8 cellular contexts compared by ENCODE assay signal in the genomic region with DNA sequence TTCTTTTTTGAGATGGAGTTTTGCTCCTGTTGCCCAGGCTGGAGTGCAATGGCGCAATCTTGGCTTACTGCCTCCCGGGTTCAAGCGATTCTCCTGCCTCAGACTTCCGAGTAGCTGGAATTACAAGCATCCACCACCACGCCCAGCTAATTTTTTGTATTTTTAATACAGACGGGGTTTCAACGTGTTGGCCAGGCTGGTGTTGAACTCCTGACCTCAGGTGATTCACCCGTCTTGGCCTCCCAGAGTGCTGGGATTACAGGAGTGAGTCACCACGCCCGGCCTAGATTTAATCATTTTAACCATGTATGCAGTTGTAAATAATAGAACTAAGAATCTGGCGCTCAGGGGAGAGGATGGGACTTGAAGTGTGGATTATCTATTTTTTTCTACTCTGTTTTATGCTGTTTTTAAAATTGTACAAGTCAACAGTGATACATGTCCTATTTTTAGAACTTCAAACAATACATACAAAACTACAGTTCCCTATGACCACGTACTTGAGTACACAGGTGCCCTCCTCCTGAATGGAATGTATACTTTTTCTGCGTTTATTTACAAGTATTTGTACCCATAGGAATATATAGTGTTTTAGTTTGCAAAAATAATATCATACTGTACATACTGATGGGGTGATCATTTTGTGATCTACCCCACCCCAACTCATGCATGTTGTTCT. TPM values are rescaled to one million over a fixed set of nuclear protein-coding genes. Genes with fewer than 3 reads are reported as not detected.
DNase-seq lines count a peak whose midpoint lies in the region; ATAC-seq, FAIRE-seq and TF ChIP-seq lines count a peak whose summit lies in the region.

No MANE protein-coding gene starts in this region.

- peaks cover 16% of the 10 kb centered on the region for H4K20me1 ChIP-seq in K562 (replicated peaks; ENCODE audit: control insufficient read depth, insufficient read depth, low read length)

- H3K27ac ChIP-seq in K562 (ENCODE audit: extremely low read depth, low read depth, low read length) (no peak overlapping the region), testis (peak overlapping the region in 1 of 2 donors; percentile 27)

- FAIRE-seq in K562 (lab: Jason Lieb, UNC) (peak; percentile 48), frontal cortex (lab: Jason Lieb, UNC) (no peak)

- H3K79me2 ChIP-seq in K562 (ENCODE audit: control insufficient read depth, insufficient read depth, low read length) = peaks cover 78% of the 10 kb centered on the region

- no peak overlapping the region for H3K4me2 ChIP-seq in K562 (ENCODE audit: insufficient read depth, low read length)

- 18% methylated on average over 13 of the region's 13 CpGs for WGBS in K562 (ENCODE audit: insufficient coverage, low coverage, missing lambda C conversion rate)
- 60 to 66% methylated on average over 13 of the region's 13 CpGs for WGBS in testis, 2 donors

- no peak overlapping the region for H2AFZ ChIP-seq in K562 (ENCODE audit: low read depth, low read length)

- H3K36me3 ChIP-seq in K562 (ENCODE audit: control insufficient read depth, insufficient read depth, low read length) (peaks cover 42% of the 10 kb centered on the region), testis (ENCODE audit: low read depth, missing control alignments) (no peaks in the 10 kb centered on the region)

- H3K9me3 ChIP-seq in K562 (replicated peaks; ENCODE audit: control insufficient read depth, insufficient read depth, low read depth, low read length) = no peaks in the 10 kb centered on the region
- no peaks in the 10 kb centered on the region for H3K9me3 ChIP-seq in testis

- H3K4me1 ChIP-seq in K562 (replicated peaks in 1 of 2; ENCODE audit: control insufficient read depth in 2 of 2, insufficient read depth in 2 of 2, low read length in 2 of 2) (peaks cover 5 to 10% of the 10 kb centered on the region in 2 experiments; a peak in 3 of 5 replicates), testis (peaks cover 25% of the 10 kb centered on the region)

- ATAC-seq in K562 = peak; percentile 79

- intact Hi-C loops in K562 (cut with micrococcal nuclease) = no loop called here
- intact Hi-C loops in testis (cut with DNase I; ENCODE audit: low total_unique reads) = no loop called here

- H3K27me3 ChIP-seq in K562 (ENCODE audit: control insufficient read depth in 2 of 2, insufficient read depth in 2 of 2, low read length in 2 of 2) = no peaks in the 10 kb centered on the region
- no peaks in the 10 kb centered on the region for H3K27me3 ChIP-seq in testis

- TF ChIP-seq CTCF in K562 (IDR thresholded peaks at IDR 0.05 in 2 of 3, conservative IDR thresholded peaks at IDR 0.05 in 1 of 3; ENCODE audit: insufficient read depth in 2 of 3, low read depth in 1 of 3, low read length in 3 of 3) (no peak), testis (IDR thresholded peaks at IDR 0.05) (no peak)

- BruUV-seq in K562 (replicated peaks; lab: Mats Ljungman, UMichigan) = no TSS peak

- POLR2A ChIA-PET in K562 (lab: Yijun Ruan, JAX) = interaction anchor here (0.7 to 1.2 kb wide), 3 partner anchors 10 to 14 kb away, joined by 3 read pairs; no protein-coding TSS in a partner anchor

- DNase-seq in COLO829 (ENCODE audit: low spot score) = peak; percentile 35
- DNase-seq in NCI-H2227 (lab: John Stamatoyannopoulos, UW; ENCODE audit: unreplicated experiment) = peak; percentile 37
- peak in 3 of 4 experiments; percentile 17 to 74 (median 35) for DNase-seq in K562 (ENCODE audit: extremely low read depth in 1 of 4, low spot score in 3 of 4)
- DNase-seq in non-pigmented ciliary epithelial cell (ENCODE audit: low read depth) = peak; percentile 65
- DNase-seq in NCI-H2029 (lab: John Stamatoyannopoulos, UW) = no peak
- DNase-seq in SIG-M5 (lab: John Stamatoyannopoulos, UW) = no peak
- no peak for DNase-seq in frontal cortex (ENCODE audit: low spot score in 2 of 2)
- no peak for DNase-seq in testis

- H3K9me1 ChIP-seq in K562 (ENCODE audit: control insufficient read depth, insufficient read depth, low read length) = no peaks in the 10 kb centered on the region

- H3K4me3 ChIP-seq in K562 (no peak overlapping the region), testis (no peak overlapping the region)

- CTCF ChIA-PET in K562 (lab: Yijun Ruan, JAX; ENCODE audit: low intra/inter-chr PET ratio) = interaction anchor here (1.0 kb wide), 1 partner anchor 78 kb away, joined by 4 read pairs; no protein-coding TSS in a partner anchor

- TF ChIP-seq POLR2A in K562 (conservative IDR thresholded peaks at IDR 0.05) = no peak
- no peak for TF ChIP-seq POLR2A in testis (IDR thresholded peaks at IDR 0.05)

- H3K9ac ChIP-seq in K562 (ENCODE audit: insufficient read depth in 1 of 2, low read depth in 2 of 2, low read length in 2 of 2) = no peak overlapping the region

- TF ChIP-seq EP300 in K562 (IDR thresholded peaks at IDR 0.05; ENCODE audit: low read length) = peak; percentile 62

- no peak for TF ChIP-seq RAD21 in K562 (CRISPR knock-in tag; conservative IDR thresholded peaks at IDR 0.05 in 1 of 2, IDR thresholded peaks at IDR 0.05 in 1 of 2)

- in situ Hi-C loops in K562 (cut with MboI) = no loop called here

TF ChIP-seq in K562, 482 proteins besides CTCF, POLR2A, EP300 and RAD21 (continues in another document):
- TF ChIP-seq CXXC5 (CRISPR knock-in tag; IDR thresholded peaks at IDR 0.05) (peak; percentile 50), TEAD1 (CRISPR knock-in tag; IDR thresholded peaks at IDR 0.05) (0 out of 4 replicates have a peak, but pooled peaks of 1 of the 2 experiments have one; percentile 66), KAT8 (IDR thresholded peaks at IDR 0.05; ENCODE audit: low read depth) (no peak), KDM1A (IDR thresholded peaks at IDR 0.05) (peak; percentile 97 to 98), KLF13 (tag; IDR thresholded peaks at IDR 0.05; ENCODE audit: borderline replicate concordance, low read depth) (no peak), ZNF778 (CRISPR knock-in tag; IDR thresholded peaks at IDR 0.05) (no peak), HMBOX1 (IDR thresholded peaks at IDR 0.05) (peak; percentile 89; the same call in 1 of the 2 replicates), NCOR1 (IDR thresholded peaks at IDR 0.05) (peak; percentile 58), ARHGAP35 (IDR thresholded peaks at IDR 0.05; ENCODE audit: partially characterized antibody) (no peak), MEIS2 (IDR thresholded peaks at IDR 0.05; ENCODE audit: partially characterized antibody) (peak; percentile 17), TBL1XR1 (IDR thresholded peaks at IDR 0.05; ENCODE audit: low read length in 2 of 2) (peak in 1 of 2 experiments; percentile 81; a peak in 1 of 4 replicates), ATF3 (IDR thresholded peaks at IDR 0.05) (peak; percentile 96), ATF3 (CRISPR knock-in tag; conservative IDR thresholded peaks at IDR 0.05) (peak; percentile 73; the same call in 1 of the 2 replicates), SMARCA4 (IDR thresholded peaks at IDR 0.05) (peak; percentile 96), SMARCC2 (IDR thresholded peaks at IDR 0.05; ENCODE audit: low read depth) (peak; percentile 90), SIRT6 (IDR thresholded peaks at IDR 0.05; ENCODE audit: low read depth, low read length) (no peak), CEBPB (tag; IDR thresholded peaks at IDR 0.05) (peak; percentile 67), FOS (IDR thresholded peaks at IDR 0.05; ENCODE audit: extremely low read depth, insufficient read length) (peak; percentile 57), TEAD4 (IDR thresholded peaks at IDR 0.05; ENCODE audit: low read length) (0 out of 2 replicates have a peak, but pooled peaks have one; percentile 47), TEAD4 (CRISPR knock-in tag; IDR thresholded peaks at IDR 0.05; ENCODE audit: borderline replicate concordance) (no peak), ARID1B (IDR thresholded peaks at IDR 0.05) (peak; percentile 91)

RNA-seq across cellular contexts. Expression of gene ITCH, which starts 27.8 kb away (rescaled TPM):
- 71.0 and 115 TPM in 2 replicates for total RNA-seq in K562 (2011; cell fraction: chromatin; rRNA removed; ENCODE audit: low replicate concordance)
- total RNA-seq in K562 (2011; cell fraction: nucleolus; rRNA removed) = 13.7 and 67.9 TPM in 2 replicates
- total RNA-seq in K562 (2011; cell fraction: nucleoplasm; rRNA removed) = 29.8 and 33.7 TPM in 2 replicates
- 20.5 and 22.9 TPM in 2 replicates for total RNA-seq in K562 (2014; rRNA removed)
- 53.0 and 56.7 TPM in 2 replicates for total RNA-seq in K562 (2014; rRNA removed; fragmentation: Illumina TruSeq; extraction: Trizol)
- 44.4 and 52.5 TPM in 2 replicates for total RNA-seq in K562 (2015; rRNA removed; fragmentation: Illumina TruSeq; extraction: Trizol)
- total RNA-seq in K562 (2021) = 40.2 and 41.6 TPM in 2 replicates
- 14.3 and 17.5 TPM in 2 replicates for polyA plus RNA-seq in K562 (2011; rRNA removed)
- 3.4 and 5.9 TPM in 2 replicates for polyA plus RNA-seq in K562 (2011; cell fraction: cytosol; rRNA removed)
- 10.8 and 14.6 TPM in 2 replicates for polyA plus RNA-seq in K562 (2011; cell fraction: nucleus; rRNA removed)
- polyA plus RNA-seq in K562 (2012) = 17.4 and 18.9 TPM in 2 replicates
- polyA plus RNA-seq in K562 (2014; fragmentation: Illumina TruSeq; extraction: Trizol) = 27.5 and 33.2 TPM in 2 replicates
- 10 to 100 TPM in 1 of 2 experiments, 1 to 10 TPM in 1; 7.5 to 13.1 TPM for polyA plus RNA-seq in K562 (2014; fragmentation: Nextera tagmentation; extraction: Ambion mirVana)
- 15.3 and 19.0 TPM in 2 replicates for polyA plus RNA-seq in K562 (2014; rRNA removed)
- polyA minus RNA-seq in K562 (2011; rRNA and poly(A)+ RNA removed) = 54.4 and 70.3 TPM in 2 replicates
- polyA minus RNA-seq in K562 (2011; cell fraction: cytosol; rRNA and poly(A)+ RNA removed) = 16.2 and 19.9 TPM in 2 replicates
- polyA minus RNA-seq in K562 (2011; cell fraction: nucleus; rRNA and poly(A)+ RNA removed) = 19.8 and 35.3 TPM in 2 replicates
- total RNA-seq in frontal cortex = 102 TPM
- total RNA-seq in testis = 100 to 1,000 TPM in 1 of 2 donors, 10 to 100 TPM in 1; 88.1 to 107 TPM
- 75.4 TPM for polyA plus RNA-seq in testis (ENCODE audit: insufficient read depth, low read depth, low replicate concordance)

Comparison
In these comparisons a context has a peak if more than half of its experiments do, and no peak if none do; other contexts are left out.
1. DNase-seq: peak in COLO829 (single experiment), NCI-H2227 (single experiment), K562 (3 of 4) and non-pigmented ciliary epithelial cell (single experiment); none in NCI-H2029 (single experiment), SIG-M5 (single experiment), frontal cortex (0 of 2) and testis (single experiment).